12 cellular contexts compared by ENCODE assay signal in the genomic region with DNA sequence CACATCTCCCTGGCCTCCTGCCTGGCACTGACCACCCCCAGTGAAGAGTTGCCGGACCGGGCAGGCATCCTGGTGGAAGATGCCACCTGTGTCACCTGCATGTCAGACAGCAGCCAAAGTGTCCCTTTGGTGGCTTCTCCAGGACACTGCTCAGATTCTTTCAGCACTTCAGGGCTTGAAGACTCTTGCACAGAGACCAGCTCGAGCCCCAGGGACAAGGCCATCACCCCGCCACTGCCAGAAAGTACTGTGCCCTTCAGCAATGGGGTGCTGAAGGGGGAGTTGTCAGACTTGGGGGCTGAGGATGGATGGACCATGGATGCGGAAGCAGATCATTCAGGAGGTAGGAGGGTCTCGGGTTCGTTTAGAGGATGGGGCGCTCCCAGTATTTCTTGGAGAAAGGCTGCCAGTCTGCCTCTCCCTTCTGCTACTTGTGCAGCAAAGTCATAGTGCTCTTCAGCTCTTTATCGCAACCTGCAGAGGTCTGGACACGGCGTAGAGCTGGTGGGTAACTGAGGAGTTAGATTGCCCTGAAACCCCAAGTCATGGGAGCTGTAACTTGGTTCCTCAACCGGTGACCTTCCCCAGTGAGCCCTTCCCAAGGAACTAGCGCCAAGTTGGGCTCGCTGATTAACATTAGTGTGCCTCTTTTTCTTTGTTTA. TPM values are rescaled to one million over a fixed set of nuclear protein-coding genes. Genes with fewer than 3 reads are reported as not detected.
DNase-seq lines count a peak whose midpoint lies in the region; ATAC-seq, FAIRE-seq and TF ChIP-seq lines count a peak whose summit lies in the region.
"Had no signal": no experiment of that assay in that cellular context is flagged by ENCODE, and none has a peak within 500 bp of the region (broad histone marks: within the 10 kb centered on the region; RNA-seq: fewer than 3 reads in every experiment).

No MANE protein-coding gene starts in this region.

- H3K79me2 ChIP-seq in astrocyte (ENCODE audit: insufficient read depth, low read length): no peaks in the 10 kb centered on the region

- no peaks in the 10 kb centered on the region for H3K36me3 Mint-ChIP-seq in HFFc6 (ENCODE audit: low read depth)
- peaks cover 12% of the 10 kb centered on the region for H3K36me3 Mint-ChIP-seq in astrocyte (ENCODE audit: low read depth, unreplicated experiment)
- H3K36me3 Mint-ChIP-seq in stimulated activated naive B cell treated with anti-CD40 and anti-IgM and Interleukin-4, amounts not matched to agents 10 μg/mL and 1 μg/mL and 100 μg/mL, for 72 hours: peaks cover 14 to 27% of the 10 kb centered on the region in 2 donors
- H3K36me3 Mint-ChIP-seq: naive B cell had no signal

- no peak for TF ChIP-seq POLR2A in stomach (IDR thresholded peaks at IDR 0.05)

- no peak for FAIRE-seq in astrocyte (lab: Jason Lieb, UNC)

- peaks cover 38% of the 10 kb centered on the region for H4K20me1 ChIP-seq in astrocyte (ENCODE audit: insufficient read depth, low read length)

- H3K9ac ChIP-seq in astrocyte (ENCODE audit: low read length): no peak overlapping the region
- H3K9ac ChIP-seq: BLaER1 had no signal

- H3K27ac ChIP-seq in astrocyte (ENCODE audit: low read depth, low read length) (no peak overlapping the region), left lung (peak overlapping the region; percentile 13 to 50), stomach (peak overlapping the region; percentile 69 to 81 (median 73))
- H3K27ac ChIP-seq: BLaER1 had no signal

- H3K27me3 ChIP-seq in astrocyte (ENCODE audit: insufficient read depth, low read length) (no peaks in the 10 kb centered on the region), left lung (no peaks in the 10 kb centered on the region), stomach (no peaks in the 10 kb centered on the region)
- H3K27me3 ChIP-seq: BLaER1 had no signal

- TF ChIP-seq EP300 in stomach (IDR thresholded peaks at IDR 0.05): no peak

- H3K4me1 ChIP-seq in astrocyte (ENCODE audit: insufficient read depth, low read length): peaks cover 11% of the 10 kb centered on the region
- peaks cover 7 to 27% of the 10 kb centered on the region in 2 donors for H3K4me1 ChIP-seq in left lung
- peaks cover 44 to 95% (median 70%) of the 10 kb centered on the region in 4 donors for H3K4me1 ChIP-seq in stomach

- no peaks in the 10 kb centered on the region for H3K9me3 ChIP-seq in astrocyte (ENCODE audit: insufficient read depth, low read depth, low read length)
- no peaks in the 10 kb centered on the region for H3K9me3 ChIP-seq in left lung
- no peaks in the 10 kb centered on the region for H3K9me3 ChIP-seq in stomach
- H3K9me3 ChIP-seq: BLaER1 had no signal

- H3K9me3 Mint-ChIP-seq in HFFc6 (no peaks in the 10 kb centered on the region), astrocyte (ENCODE audit: unreplicated experiment) (peaks cover 2% of the 10 kb centered on the region)
- no peaks in the 10 kb centered on the region for H3K9me3 Mint-ChIP-seq in stimulated activated naive B cell treated with anti-CD40 and anti-IgM and Interleukin-4, amounts not matched to agents 10 μg/mL and 1 μg/mL and 100 μg/mL, for 72 hours
- H3K9me3 Mint-ChIP-seq: activated CD4-positive, alpha-beta memory T cell treated with anti-CD3 and anti-CD28 coated beads for 36 hours; activated T-cell treated with anti-CD3 and anti-CD28 coated beads, Interleukin-2, amount 50 U/mL, for 4 hours; naive B cell had no signal

- peak overlapping the region; percentile 3; the same call in 1 of the 2 replicates for H3K27ac Mint-ChIP-seq in HFFc6
- H3K27ac Mint-ChIP-seq in astrocyte (ENCODE audit: unreplicated experiment): peak overlapping the region; percentile 58
- no peak overlapping the region for H3K27ac Mint-ChIP-seq in stimulated activated naive B cell treated with anti-CD40 and anti-IgM and Interleukin-4, amounts not matched to agents 10 μg/mL and 1 μg/mL and 100 μg/mL, for 72 hours
- H3K27ac Mint-ChIP-seq: activated CD4-positive, alpha-beta memory T cell treated with anti-CD3 and anti-CD28 coated beads for 36 hours had no signal

- TF ChIP-seq CTCF in HFFc6 (IDR thresholded peaks at IDR 0.05) (no peak), astrocyte (IDR thresholded peaks at IDR 0.05; ENCODE audit: insufficient read depth, low read depth, low read length) (no peak), left lung (IDR thresholded peaks at IDR 0.05) (no peak), stomach (IDR thresholded peaks at IDR 0.05) (no peak)

- WGBS in stomach, 5 donors: 85 to 96% (median 86%) methylated on average over 14 of the region's 14 CpGs

- H3K4me2 ChIP-seq in astrocyte (ENCODE audit: low read length): no peak overlapping the region
- H3K4me2 ChIP-seq: BLaER1 had no signal

- no peak overlapping the region for H3K4me3 Mint-ChIP-seq in HFFc6
- no peak overlapping the region for H3K4me3 Mint-ChIP-seq in astrocyte (ENCODE audit: unreplicated experiment)
- H3K4me3 Mint-ChIP-seq in stimulated activated naive B cell treated with anti-CD40 and anti-IgM and Interleukin-4, amounts not matched to agents 10 μg/mL and 1 μg/mL and 100 μg/mL, for 72 hours: no peak overlapping the region
- H3K4me3 Mint-ChIP-seq: activated CD4-positive, alpha-beta memory T cell treated with anti-CD3 and anti-CD28 coated beads for 36 hours; activated T-cell treated with anti-CD3 and anti-CD28 coated beads, Interleukin-2, amount 50 U/mL, for 4 hours; naive B cell had no signal

- H3K36me3 ChIP-seq in astrocyte (ENCODE audit: insufficient read depth, low read length): no peaks in the 10 kb centered on the region
- peaks cover 0 to 23% of the 10 kb centered on the region in 2 donors for H3K36me3 ChIP-seq in left lung
- peaks cover 4 to 38% (median 34%) of the 10 kb centered on the region in 4 donors for H3K36me3 ChIP-seq in stomach

- intact Hi-C loops in left lung (cut with DNase I): no loop called here
- intact Hi-C loops in stomach (cut with DNase I; ENCODE audit: low total_unique reads): no loop called here

- H3K4me3 ChIP-seq in astrocyte (ENCODE audit: insufficient read depth, low read depth, low read length): no peak overlapping the region
- no peak overlapping the region for H3K4me3 ChIP-seq in left lung
- no peak overlapping the region for H3K4me3 ChIP-seq in stomach
- H3K4me3 ChIP-seq: BLaER1 had no signal

- H3K4me1 Mint-ChIP-seq in HFFc6 (ENCODE audit: low read depth) (peaks cover 42% of the 10 kb centered on the region), astrocyte (ENCODE audit: low read depth, unreplicated experiment) (peaks cover 15% of the 10 kb centered on the region)
- peaks cover 6 to 7% of the 10 kb centered on the region in 2 donors for H3K4me1 Mint-ChIP-seq in stimulated activated naive B cell treated with anti-CD40 and anti-IgM and Interleukin-4, amounts not matched to agents 10 μg/mL and 1 μg/mL and 100 μg/mL, for 72 hours

- no peak overlapping the region for H2AFZ ChIP-seq in astrocyte (ENCODE audit: low read depth, low read length)

- ATAC-seq in left lung (no peak), HG03342 (IDR thresholded peaks at IDR 0.05; ENCODE audit: unreplicated experiment) (no peak)
- no peak for ATAC-seq in stimulated activated naive B cell treated with anti-CD40 and anti-IgM and Interleukin-4, amounts not matched to agents 10 μg/mL and 1 μg/mL and 100 μg/mL, for 72 hours (replicated peaks)
- ATAC-seq: activated T-cell treated with anti-CD3 and anti-CD28 coated beads, Interleukin-2, amount 50 U/mL, for 4 hours had no signal

- DNase-seq in HFFc6 (no peak), astrocyte (ENCODE audit: low read depth) (no peak), left lung (no peak), stomach (no peak), epidermal melanocyte (ENCODE audit: insufficient read length, low spot score) (no peak), NCI-H2081 treated with DMSO at 0.1 percent for 48 hours (lab: John Stamatoyannopoulos, UW) (no peak)
- DNase-seq in stimulated activated naive B cell treated with anti-CD40 and anti-IgM and Interleukin-4, amounts not matched to agents 10 μg/mL and 1 μg/mL and 100 μg/mL, for 72 hours: no peak
- DNase-seq: activated CD4-positive, alpha-beta memory T cell treated with anti-CD3 and anti-CD28 coated beads for 36 hours; activated T-cell treated with anti-CD3 and anti-CD28 coated beads, Interleukin-2, amount 50 U/mL, for 4 hours; naive B cell had no signal

- no peaks in the 10 kb centered on the region; the same call in 1 of the 2 replicates for H3K27me3 Mint-ChIP-seq in HFFc6 (ENCODE audit: insufficient read depth)
- H3K27me3 Mint-ChIP-seq in astrocyte (ENCODE audit: low read depth, unreplicated experiment): no peaks in the 10 kb centered on the region
- H3K27me3 Mint-ChIP-seq in stimulated activated naive B cell treated with anti-CD40 and anti-IgM and Interleukin-4, amounts not matched to agents 10 μg/mL and 1 μg/mL and 100 μg/mL, for 72 hours: no peaks in the 10 kb centered on the region
- H3K27me3 Mint-ChIP-seq: activated CD4-positive, alpha-beta memory T cell treated with anti-CD3 and anti-CD28 coated beads for 36 hours; naive B cell had no signal

RNA-seq across cellular contexts. Expression of a gene that starts 21.9 kb away (rescaled TPM):
- total RNA-seq in HFFc6 (2021; fragmentation: NEBNext Ultra II Directional; extraction: Animal tissue kit (Norgen Biotek cat#: 25700)): 10 to 100 TPM in 5 of 6 experiments, 1 to 10 TPM in 1; 9.7 to 12.6 (median 10.7) TPM
- total RNA-seq in astrocyte (12.1 and 12.5 TPM in 2 replicates), left lung (10 to 100 TPM; 43.6 to 47.6 TPM), stomach (100 to 1,000 TPM in 3 of 5 donors, 10 to 100 TPM in 2; 49.6 to 348 (median 127) TPM)
- 10 to 100 TPM in 1 of 3 donors, 1 to 10 TPM in 2; 6.6 to 26.2 (median 8.2) TPM for polyA plus RNA-seq in stomach
